Comparison of ENCODE assay signal across 14 cellular contexts in the genomic region with DNA sequence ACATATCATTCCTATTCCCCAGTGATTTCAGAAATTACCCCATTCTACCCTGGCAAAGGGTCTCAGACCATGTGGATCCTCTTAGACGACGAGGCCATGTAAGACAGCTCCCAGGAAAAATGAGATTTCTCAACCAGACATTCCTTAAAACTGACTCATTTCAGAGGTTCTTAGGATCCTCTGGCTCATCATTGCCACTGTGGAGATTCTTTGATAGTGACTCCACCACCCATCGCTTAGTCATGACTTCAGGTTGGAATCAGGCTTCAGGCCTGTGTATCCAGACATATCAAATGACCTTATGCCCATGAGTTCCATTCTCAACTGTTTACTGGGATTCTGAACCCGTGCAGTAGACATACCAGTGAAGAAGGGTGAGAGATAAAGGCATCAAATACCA.
A peak's percentile ranks its signal among the peaks of the same experiment; 100 is the strongest.
DNase-seq lines count a peak whose midpoint lies in the region; ATAC-seq and TF ChIP-seq lines count a peak whose summit lies in the region.
"Had no signal": no experiment of that assay in that cellular context is flagged by ENCODE, and none has a peak within 500 bp of the region (broad histone marks: within the 10 kb centered on the region; RNA-seq: fewer than 3 reads in every experiment).

No MANE protein-coding gene starts in this region.

- ATAC-seq in HG03571 (IDR thresholded peaks at IDR 0.05; ENCODE audit: unreplicated experiment), result no peak

- TF ChIP-seq CTCF in A673 (conservative IDR thresholded peaks at IDR 0.05; ENCODE audit: low read depth, low read length) (no peak), brain microvascular endothelial cell (IDR thresholded peaks at IDR 0.05; ENCODE audit: low read depth, low read length, missing control alignments) (no peak), kidney epithelial cell (IDR thresholded peaks at IDR 0.05; ENCODE audit: insufficient read depth, low read length, poor library complexity, severe bottlenecking) (no peak)

- BruUV-seq in A673 (replicated peaks; lab: Mats Ljungman, UMichigan), result no TSS peak

- H3K4me3 ChIP-seq in A673 (ENCODE audit: low read depth, low read length, poor library complexity, severe bottlenecking) (no peak overlapping the region), brain microvascular endothelial cell (ENCODE audit: low read depth, low read length) (no peak overlapping the region), kidney epithelial cell (ENCODE audit: low read depth, low read length) (no peak overlapping the region)

- no peaks in the 10 kb centered on the region for H3K9me3 ChIP-seq in A673 (ENCODE audit: low read depth, low read length, poor library complexity, severe bottlenecking)
- H3K9me3 ChIP-seq: BE2C had no signal

- POLR2A ChIA-PET in A673 (lab: Charles Lee; ENCODE audit: low non-redundant PET), result no interaction called here

- CTCF ChIA-PET in A673 (lab: Charles Lee), result no interaction called here

- H3K4me1 ChIP-seq in A673 (ENCODE audit: insufficient read depth, low read length, poor library complexity, severe bottlenecking), result peaks cover 4% of the 10 kb centered on the region
- H3K4me1 ChIP-seq: BE2C had no signal

- H3K27me3 ChIP-seq in A673 (replicated peaks; ENCODE audit: insufficient read depth, low read depth, low read length, poor library complexity) (no peaks in the 10 kb centered on the region), brain microvascular endothelial cell (replicated peaks) (no peaks in the 10 kb centered on the region), kidney epithelial cell (ENCODE audit: control insufficient read depth, insufficient read depth, low read length) (no peaks in the 10 kb centered on the region)
- H3K27me3 ChIP-seq: BE2C had no signal

- intact Hi-C loops in A673 (cut with micrococcal nuclease; ENCODE audit: unreplicated experiment), result no loop called here

- H3K27ac ChIP-seq in A673 (ENCODE audit: low read depth, low read length, poor library complexity, severe bottlenecking), result no peak overlapping the region
- H3K27ac ChIP-seq in brain microvascular endothelial cell, result peak overlapping the region; percentile 51

- in situ Hi-C loops in brain microvascular endothelial cell (cut with HindIII; ENCODE audit: low pct_ligation_motif_present, low sequenced_read_pairs), result no loop called here

- H3K36me3 ChIP-seq in A673 (ENCODE audit: insufficient read depth, low read length, poor library complexity, severe bottlenecking) (no peaks in the 10 kb centered on the region), brain microvascular endothelial cell (replicated peaks) (no peaks in the 10 kb centered on the region), kidney epithelial cell (ENCODE audit: control insufficient read depth, insufficient read depth, low read length) (no peaks in the 10 kb centered on the region)
- H3K36me3 ChIP-seq: BE2C had no signal

- peak; percentile 75 for DNase-seq in A673 (ENCODE audit: low spot score)
- peak; percentile 99 for DNase-seq in HT1080 (ENCODE audit: low read depth)
- peak; percentile 99 for DNase-seq in brain microvascular endothelial cell
- DNase-seq in kidney epithelial cell (ENCODE audit: low read depth), result peak; percentile 96
- DNase-seq in stimulated activated CD4-positive, alpha-beta T cell treated with anti-CD3 and anti-CD28 coated beads, Interleukin-4, amount 100 ng/mL, for 24 hours, result no peak
- DNase-seq in NCI-H526 (lab: John Stamatoyannopoulos, UW), result no peak
- no peak for DNase-seq in cerebellum (ENCODE audit: low spot score)
- DNase-seq: activated CD4-positive, CD25-positive, alpha-beta regulatory T cell treated with anti-CD3 and anti-CD28 coated beads, Interleukin-2, amount 50 U/mL, for 72 hours; activated naive CD4-positive, alpha-beta T cell treated with Interleukin-2 at 50 U/mL for 16 hours; BE2C; erythroblast; NCI-H1417 treated with DMSO at 0.1 percent for 48 hours; stimulated activated naive CD4-positive, alpha-beta T cell had no signal

Comparison
In these comparisons a context has a peak if more than half of its experiments do, and no peak if none do; other contexts are left out.
1. DNase-seq: peak in A673 (single experiment), HT1080 (single experiment), brain microvascular endothelial cell (single experiment) and kidney epithelial cell (single experiment); none in stimulated activated CD4-positive, alpha-beta T cell treated with anti-CD3 and anti-CD28 coated beads, Interleukin-4, amount 100 ng/mL, for 24 hours (single experiment), NCI-H526 (0 of 2) and cerebellum (single experiment).